ENCODE assay signal across 28 cellular contexts in genomic region chr10:82674036-82674435, GRCh38.
DNase-seq lines count a peak whose midpoint lies in the region; ATAC-seq and TF ChIP-seq lines count a peak whose summit lies in the region.
"Had no signal": no experiment of that assay in that cellular context is flagged by ENCODE, and none has a peak within 500 bp of the region (broad histone marks: within the 10 kb centered on the region; RNA-seq: fewer than 3 reads in every experiment).

No MANE protein-coding gene starts in this region.

- no peak for TF ChIP-seq RAD21 in SK-N-SH (IDR thresholded peaks at IDR 0.05; ENCODE audit: low read length)

- peak overlapping the region in 1 of 2 experiments; percentile 64; a peak in 2 of 4 replicates for H3K27ac ChIP-seq in SK-N-SH (ENCODE audit: low read depth in 2 of 2, low read length in 1 of 2)
- H3K27ac ChIP-seq in transverse colon = no peak overlapping the region
- H3K27ac ChIP-seq: GM23248, KMS-11, Peyer's patch, SK-N-MC had no signal

- H2AFZ ChIP-seq in SK-N-SH (ENCODE audit: low read depth) = peak overlapping the region; percentile 16
- H2AFZ ChIP-seq: GM23248 had no signal

- no peaks in the 10 kb centered on the region for H4K20me1 ChIP-seq in SK-N-SH (ENCODE audit: insufficient read depth)

- TF ChIP-seq EP300 in SK-N-SH (IDR thresholded peaks at IDR 0.05; ENCODE audit: borderline replicate concordance in 1 of 2, low read depth in 1 of 2, low read length in 1 of 2) (no peak), transverse colon (IDR thresholded peaks at IDR 0.05; ENCODE audit: low read depth) (no peak)

- H3K9ac ChIP-seq in SK-N-SH = no peak overlapping the region
- H3K9ac ChIP-seq: GM23248, KMS-11 had no signal

- H3F3A ChIP-seq in SK-N-SH (replicated peaks; ENCODE audit: insufficient read depth) = peaks cover 4% of the 10 kb centered on the region

- intact Hi-C loops in transverse colon (cut with DNase I; ENCODE audit: low total_unique reads) = no loop called here

- H3K36me3 ChIP-seq in SK-N-SH (replicated peaks in 1 of 2; ENCODE audit: control insufficient read depth in 1 of 2, insufficient read depth in 2 of 2, low read length in 1 of 2) = no peaks in the 10 kb centered on the region
- no peaks in the 10 kb centered on the region for H3K36me3 ChIP-seq in transverse colon
- H3K36me3 ChIP-seq: Peyer's patch had no signal

- no peak for TF ChIP-seq CTCF in SK-N-SH (IDR thresholded peaks at IDR 0.05)
- TF ChIP-seq CTCF in foreskin fibroblast (IDR thresholded peaks at IDR 0.05; ENCODE audit: low read depth, low read length) = no peak
- TF ChIP-seq CTCF in transverse colon (IDR thresholded peaks at IDR 0.05) = no peak

- CTCF ChIA-PET in SK-N-SH (lab: Yijun Ruan, JAX) = no interaction called here

- 0 out of 4 replicates have a peak, but pooled peaks cover 0 to 3% of the 10 kb centered on the region in 2 experiments for H3K4me1 ChIP-seq in SK-N-SH (ENCODE audit: control insufficient read depth in 1 of 2, insufficient read depth in 2 of 2, low read depth in 1 of 2, low read length in 1 of 2)
- no peaks in the 10 kb centered on the region for H3K4me1 ChIP-seq in transverse colon
- H3K4me1 ChIP-seq: Peyer's patch had no signal

- POLR2A ChIA-PET in SK-N-SH (lab: Yijun Ruan, JAX) = no interaction called here

- no peak overlapping the region for H3K4me2 ChIP-seq in SK-N-SH
- H3K4me2 ChIP-seq: KMS-11 had no signal

- DNase-seq in A172 (ENCODE audit: low spot score) (peak; percentile 20), SK-N-SH (no peak), dermis microvascular lymphatic vessel endothelial cell (ENCODE audit: low read depth in 2 of 2) (peak; percentile 33 to 50), foreskin fibroblast (peak; percentile 4 to 59), anterior cingulate cortex (lab: John Stamatoyannopoulos, UW) (no peak), transverse colon (no peak)
- DNase-seq: 8988T, DMS 273 treated with DMSO at 0.1 percent for 48 hours, DMS79, EL, GDM1, GM23248, H9, NCI-H1092, NCI-H1417 treated with DMSO at 0.1 percent for 48 hours, NCI-H1694 treated with DMSO at 0.1 percent for 48 hours, NCI-H2081, NCI-H2171, NCI-H226, NCI-H510A, NCI-H69, OCI-M1, Peyer's patch, SIG-M5 had no signal

- H3K79me2 ChIP-seq in SK-N-SH (ENCODE audit: insufficient read depth) = no peaks in the 10 kb centered on the region

- H3K27me3 ChIP-seq in SK-N-SH (ENCODE audit: insufficient read depth) (no peaks in the 10 kb centered on the region), transverse colon (no peaks in the 10 kb centered on the region)
- H3K27me3 ChIP-seq: Peyer's patch had no signal

- in situ Hi-C loops in transverse colon (cut with MboI; ENCODE audit: low pct_ligation_motif_present in 1 of 4, low pct_unique_long_range_greater_than_20kb in 1 of 4, low sequenced_read_pairs in 3 of 4) = no loop called here

- TF ChIP-seq POLR2A in transverse colon (IDR thresholded peaks at IDR 0.05) = no peak

- H3K9me3 ChIP-seq in SK-N-SH = no peaks in the 10 kb centered on the region
- H3K9me3 ChIP-seq in transverse colon = no peaks in the 10 kb centered on the region
- H3K9me3 ChIP-seq: Peyer's patch had no signal

- no peaks in the 10 kb centered on the region for H3K9me2 ChIP-seq in SK-N-SH

- H3K4me3 ChIP-seq in SK-N-SH (ENCODE audit: low read depth in 2 of 2, low read length in 1 of 2) (no peak overlapping the region), foreskin fibroblast (ENCODE audit: low read depth in 1 of 2, low read length in 2 of 2) (no peak overlapping the region), transverse colon (no peak overlapping the region)
- H3K4me3 ChIP-seq: GM12878, GM23248, Peyer's patch, SK-N-MC had no signal

- no peak for ATAC-seq in HG03135 (IDR thresholded peaks at IDR 0.05; ENCODE audit: unreplicated experiment)
- ATAC-seq: GM12878 had no signal

TF ChIP-seq in SK-N-SH, 30 proteins besides CTCF, POLR2A, EP300 and RAD21:
- TF ChIP-seq CHD2 (IDR thresholded peaks at IDR 0.05; ENCODE audit: low read length, partially characterized antibody) = no peak
- TF ChIP-seq FOSL2 (IDR thresholded peaks at IDR 0.05; ENCODE audit: borderline replicate concordance, low read depth) = peak; percentile 20; the same call in 1 of the 2 replicates
- no peak for TF ChIP-seq NFIC (IDR thresholded peaks at IDR 0.05; ENCODE audit: borderline replicate concordance)
- TF ChIP-seq PBX3 (IDR thresholded peaks at IDR 0.05) = peak; percentile 34; the same call in 1 of the 2 replicates
- TF ChIP-seq TEAD4 (IDR thresholded peaks at IDR 0.05; ENCODE audit: borderline replicate concordance, insufficient read depth) = no peak

Comparison
In these comparisons a context has a peak if more than half of its experiments do, and no peak if none do; other contexts are left out.
1. DNase-seq: peak in A172 (single experiment), dermis microvascular lymphatic vessel endothelial cell (2 of 2) and foreskin fibroblast (2 of 2); none in SK-N-SH (single experiment), anterior cingulate cortex (0 of 58) and transverse colon (single experiment).